ENCODE assay signal across 22 cellular contexts in the genomic region with DNA sequence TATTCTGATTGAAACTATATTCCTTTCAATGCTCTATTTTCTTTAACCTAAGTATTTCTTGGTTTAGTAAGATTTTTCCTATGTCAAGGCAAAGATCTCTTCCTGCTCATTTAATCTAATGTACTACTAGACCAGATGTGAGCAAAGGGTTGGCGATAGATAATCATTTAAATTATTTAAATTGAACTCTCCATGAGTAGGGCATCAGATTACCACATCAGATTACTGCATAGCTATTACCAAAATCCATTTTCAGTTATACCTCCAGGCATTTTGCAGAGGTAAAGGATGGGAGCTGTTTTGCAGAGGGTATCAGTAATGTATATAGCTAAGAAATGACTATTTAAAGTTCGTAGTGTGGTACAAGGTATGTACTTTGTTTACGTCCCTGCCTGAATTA.
"Had no signal": no experiment of that assay in that cellular context is flagged by ENCODE, and none has a peak within 500 bp of the region (broad histone marks: within the 10 kb centered on the region; RNA-seq: fewer than 3 reads in every experiment).

No MANE protein-coding gene starts in this region.

- H3K27ac ChIP-seq: colonic mucosa, esophagus squamous epithelium, gastrocnemius medialis, heart right ventricle, left lung, lower lobe of right lung had no signal

- H3K9me3 ChIP-seq: colonic mucosa, gastrocnemius medialis, heart right ventricle, left lung, lower lobe of right lung had no signal

- H3K4me3 ChIP-seq: colonic mucosa, esophagus squamous epithelium, gastrocnemius medialis, heart right ventricle, left lung, lower lobe of right lung had no signal

- H3K4me1 ChIP-seq: colonic mucosa, esophagus squamous epithelium, gastrocnemius medialis, heart right ventricle, lower lobe of right lung had no signal

- FAIRE-seq: endometrium had no signal

- H3K36me3 ChIP-seq: colonic mucosa, esophagus squamous epithelium, gastrocnemius medialis, heart right ventricle, left lung, lower lobe of right lung had no signal

- H3K27me3 ChIP-seq: colonic mucosa, esophagus squamous epithelium, gastrocnemius medialis, heart right ventricle, left lung had no signal

- DNase-seq: colonic mucosa; cortex of kidney; effector CD8-positive, alpha-beta T cell; effector memory CD8-positive, alpha-beta T cell; endodermal cell; erythroblast; esophagus squamous epithelium; foreskin fibroblast; foreskin melanocyte; gastrocnemius medialis; glutamatergic neuron; head of caudate nucleus; heart right ventricle; hippocampal formation; left cardiac atrium; left lung; left ventricle myocardium superior; lower lobe of right lung; mesendoderm; midbrain; naive thymus-derived CD4-positive, alpha-beta T cell had no signal
